26 cellular contexts compared by ENCODE assay signal in the genomic region with DNA sequence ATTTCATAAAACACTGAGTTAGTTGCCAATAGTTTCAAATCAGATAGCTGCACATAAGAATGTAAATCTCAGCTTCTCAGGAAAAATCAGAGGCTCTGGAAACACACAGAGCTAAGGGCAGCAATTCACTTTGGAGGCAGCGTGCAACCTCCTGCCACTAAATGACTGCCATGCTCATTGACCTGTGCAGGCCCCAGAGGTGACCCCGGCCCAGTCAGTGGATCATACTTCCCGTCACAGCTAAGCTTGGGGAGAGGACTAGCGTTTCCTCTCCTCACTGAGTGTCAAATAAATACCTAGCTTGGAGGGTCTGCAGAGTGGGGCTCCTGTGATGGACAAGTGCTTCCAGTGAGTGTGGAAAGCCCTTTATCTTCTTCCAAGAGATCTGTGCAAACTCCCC.
"Had no signal": no experiment of that assay in that cellular context is flagged by ENCODE, and none has a peak within 500 bp of the region (broad histone marks: within the 10 kb centered on the region; RNA-seq: fewer than 3 reads in every experiment).

No MANE protein-coding gene starts in this region.

- H3K9me3 ChIP-seq: testis, thyroid gland, transverse colon, vagina had no signal

- H3K4me2 ChIP-seq: hepatocyte had no signal

- H3K4me1 ChIP-seq: heart right ventricle, left lung, stomach, testis, thyroid gland, transverse colon, upper lobe of left lung, vagina had no signal

- H3K27ac ChIP-seq: heart right ventricle, hepatocyte, left lung, neutrophil, ovary, skin epidermis, stomach, testis, thyroid gland, transverse colon, upper lobe of left lung, vagina had no signal

- H3K36me3 ChIP-seq: heart right ventricle, left lung, neutrophil, ovary, stomach, thyroid gland, transverse colon, upper lobe of left lung, vagina had no signal

- H3K4me3 ChIP-seq: heart right ventricle, hepatocyte, left lung, lung, ovary, skin epidermis, stomach, testis, thyroid gland, transverse colon, upper lobe of left lung, vagina had no signal

- DNase-seq: heart right ventricle; left cardiac atrium; left lung; mesendoderm; naive B cell; natural killer cell; occipital lobe; ovary; right cardiac atrium; stimulated activated CD4-positive, alpha-beta T cell treated with anti-CD3 and anti-CD28 coated beads, Interleukin-12 subunit alpha, Interleukin-12 subunit beta, amount 100 ng/mL, for 4 hours; stimulated activated CD4-positive, alpha-beta T cell treated with anti-CD3 and anti-CD28 coated beads, Interleukin-15, amount 100 ng/mL, for 24 hours; stimulated activated CD4-positive, alpha-beta T cell treated with anti-CD3 and anti-CD28 coated beads, Interleukin-2, amount 100 ng/mL, for 24 hours; stimulated activated CD4-positive, alpha-beta T cell treated with anti-CD3 and anti-CD28 coated beads, Interleukin-4, amount 100 ng/mL, for 1 hour; stimulated activated naive B cell treated with anti-CD40 and anti-IgM and Interleukin-4, amounts not matched to agents 10 μg/mL and 1 μg/mL and 100 μg/mL, for 72 hours; stimulated activated naive CD8-positive, alpha-beta T cell treated with anti-CD3 and anti-CD28 coated beads, Interleukin-15, Interleukin-2, amounts not matched to agents 100 U/mL and 50 U/mL, for 24 hours; stomach; testis; thyroid gland; transverse colon; upper lobe of left lung had no signal

- ATAC-seq: heart right ventricle; left cardiac atrium; left lung; natural killer cell; right cardiac atrium; sciatic nerve; stimulated activated naive B cell treated with anti-CD40 and anti-IgM and Interleukin-4, amounts not matched to agents 10 μg/mL and 1 μg/mL and 100 μg/mL, for 72 hours; stimulated activated naive CD8-positive, alpha-beta T cell treated with anti-CD3 and anti-CD28 coated beads, Interleukin-15, Interleukin-2, amounts not matched to agents 100 U/mL and 50 U/mL, for 24 hours had no signal

- H2AFZ ChIP-seq: hepatocyte had no signal

- H3K27me3 ChIP-seq: hepatocyte, neutrophil, ovary, testis, thyroid gland, upper lobe of left lung, vagina had no signal
